In genomic region chr4:87973283-87974169, GRCh38 we compare ENCODE assay signal across 8 cellular contexts. TPM values are rescaled to one million over a fixed set of nuclear protein-coding genes. Genes with fewer than 3 reads are reported as not detected.
A peak's percentile ranks its signal among the peaks of the same experiment; 100 is the strongest.
DNase-seq lines count a peak whose midpoint lies in the region; ATAC-seq, FAIRE-seq and TF ChIP-seq lines count a peak whose summit lies in the region.

No MANE protein-coding gene starts in this region.

- peaks cover 49% of the 10 kb centered on the region for H3K27me3 Mint-ChIP-seq in activated CD4-positive, alpha-beta T cell treated with anti-CD3 and anti-CD28 coated beads, Interleukin-2, amount 10 ng/mL, durations not matched to agents 24 days and 14 days
- peaks cover 21 to 52% (median 24%) of the 10 kb centered on the region in 5 donors for H3K27me3 Mint-ChIP-seq in naive thymus-derived CD8-positive, alpha-beta T cell

- peak; percentile 67 for DNase-seq in NCI-H345 (lab: John Stamatoyannopoulos, UW)
- peak; percentile 77 for DNase-seq in activated CD4-positive, alpha-beta T cell treated with anti-CD3 and anti-CD28 coated beads, Interleukin-2, amount 10 ng/mL, durations not matched to agents 24 days and 14 days
- peak; percentile 85 for DNase-seq in fibroblast of mammary gland (ENCODE audit: low read depth)
- peak in 7 of 10 donors; percentile 1 to 26 (median 16) for DNase-seq in naive thymus-derived CD8-positive, alpha-beta T cell
- DNase-seq in urothelium cell line (ENCODE audit: low spot score), result peak; percentile 54

- no peak overlapping the region for H3K27ac Mint-ChIP-seq in activated CD4-positive, alpha-beta T cell treated with anti-CD3 and anti-CD28 coated beads, Interleukin-2, amount 10 ng/mL, durations not matched to agents 24 days and 14 days
- H3K27ac Mint-ChIP-seq in naive thymus-derived CD8-positive, alpha-beta T cell, result no peak overlapping the region

- no peak overlapping the region for H3K27ac ChIP-seq in C4-2B

- H3K9me3 Mint-ChIP-seq in activated CD4-positive, alpha-beta T cell treated with anti-CD3 and anti-CD28 coated beads, Interleukin-2, amount 10 ng/mL, durations not matched to agents 24 days and 14 days, result no peaks in the 10 kb centered on the region
- H3K9me3 Mint-ChIP-seq in naive thymus-derived CD8-positive, alpha-beta T cell, result no peaks in the 10 kb centered on the region

- no peak overlapping the region for H3K4me3 Mint-ChIP-seq in activated CD4-positive, alpha-beta T cell treated with anti-CD3 and anti-CD28 coated beads, Interleukin-2, amount 10 ng/mL, durations not matched to agents 24 days and 14 days
- no peak overlapping the region for H3K4me3 Mint-ChIP-seq in naive thymus-derived CD8-positive, alpha-beta T cell

- POLR2A ChIA-PET in naive thymus-derived CD8-positive, alpha-beta T cell (lab: Charles Lee), result no interaction called here

- peaks cover 4% of the 10 kb centered on the region for H3K4me1 Mint-ChIP-seq in activated CD4-positive, alpha-beta T cell treated with anti-CD3 and anti-CD28 coated beads, Interleukin-2, amount 10 ng/mL, durations not matched to agents 24 days and 14 days
- H3K4me1 Mint-ChIP-seq in naive thymus-derived CD8-positive, alpha-beta T cell, result peaks cover 3 to 12% (median 8%) of the 10 kb centered on the region in 4 donors

- no peaks in the 10 kb centered on the region for H3K36me3 Mint-ChIP-seq in activated CD4-positive, alpha-beta T cell treated with anti-CD3 and anti-CD28 coated beads, Interleukin-2, amount 10 ng/mL, durations not matched to agents 24 days and 14 days (ENCODE audit: low read depth)
- H3K36me3 Mint-ChIP-seq in naive thymus-derived CD8-positive, alpha-beta T cell, result no peaks in the 10 kb centered on the region

- peak; percentile 85 for TF ChIP-seq CTCF in C4-2B (conservative IDR thresholded peaks at IDR 0.05)
- TF ChIP-seq CTCF in fibroblast of mammary gland (conservative IDR thresholded peaks at IDR 0.05; ENCODE audit: control insufficient read depth, insufficient read depth, low read depth, low read length), result peak; percentile 75

- intact Hi-C loops in activated CD4-positive, alpha-beta T cell treated with anti-CD3 and anti-CD28 coated beads, Interleukin-2, amount 10 ng/mL, durations not matched to agents 24 days and 14 days (cut with micrococcal nuclease), result loop anchor here (1.0 to 10.0 kb wide), 4 partner anchors 76 to 299 kb away; no protein-coding TSS in a partner anchor

- H3K4me3 ChIP-seq in fibroblast of mammary gland (ENCODE audit: control insufficient read depth, low read depth, low read length), result no peak overlapping the region

- ATAC-seq in GM18861 (IDR thresholded peaks at IDR 0.05; ENCODE audit: unreplicated experiment), result peak; percentile 67
- ATAC-seq in HG03108 (IDR thresholded peaks at IDR 0.05; ENCODE audit: unreplicated experiment), result peak; percentile 61
- peak; percentile 70 to 81 for ATAC-seq in naive thymus-derived CD8-positive, alpha-beta T cell

- no peak for FAIRE-seq in urothelium cell line (lab: Jason Lieb, UNC)

RNA-seq across cellular contexts. Expression of gene SPP1, which starts 2.0 kb away (rescaled TPM):
- 0.45 and 0.54 TPM in 2 replicates for total RNA-seq in activated CD4-positive, alpha-beta T cell treated with anti-CD3 and anti-CD28 coated beads, Interleukin-2, amount 10 ng/mL, durations not matched to agents 24 days and 14 days
- total RNA-seq in naive thymus-derived CD8-positive, alpha-beta T cell, result 1 to 10 TPM; 6.7 to 8.7 TPM
- polyA plus RNA-seq in naive thymus-derived CD8-positive, alpha-beta T cell, result not detected

RNA-seq across cellular contexts. Expression of gene PKD2, which starts 33.9 kb away (rescaled TPM):
- 10.1 and 12.3 TPM in 2 replicates for total RNA-seq in activated CD4-positive, alpha-beta T cell treated with anti-CD3 and anti-CD28 coated beads, Interleukin-2, amount 10 ng/mL, durations not matched to agents 24 days and 14 days
- 1 to 10 TPM; 8.6 to 9.6 TPM for total RNA-seq in naive thymus-derived CD8-positive, alpha-beta T cell
- polyA plus RNA-seq in naive thymus-derived CD8-positive, alpha-beta T cell, result 1 to 10 TPM; 1.4 to 5.8 (median 2.2) TPM

Comparison
In these comparisons a context has a peak if more than half of its experiments do, and no peak if none do; other contexts are left out.
1. DNase-seq: peak in every context shown above with its lines; median percentile 85 in fibroblast of mammary gland; 77 in activated CD4-positive, alpha-beta T cell treated with anti-CD3 and anti-CD28 coated beads, Interleukin-2, amount 10 ng/mL, durations not matched to agents 24 days and 14 days; 67 in NCI-H345; 54 in urothelium cell line; 16 in naive thymus-derived CD8-positive, alpha-beta T cell.